In genomic region chr20:5784735-5785134, GRCh38 we compare ENCODE assay signal across 21 cellular contexts. TPM values are rescaled to one million over a fixed set of nuclear protein-coding genes. Genes with fewer than 3 reads are reported as not detected.
DNase-seq lines count a peak whose midpoint lies in the region; ATAC-seq and TF ChIP-seq lines count a peak whose summit lies in the region.
"Had no signal": no experiment of that assay in that cellular context is flagged by ENCODE, and none has a peak within 500 bp of the region (broad histone marks: within the 10 kb centered on the region; RNA-seq: fewer than 3 reads in every experiment).

No MANE protein-coding gene starts in this region.

- no peak overlapping the region for H3K4me3 ChIP-seq in CD4-positive, CD25-positive, alpha-beta regulatory T cell (ENCODE audit: low read depth, low read length)
- H3K4me3 ChIP-seq in LNCaP clone FGC (ENCODE audit: low read depth, low read length) (no peak overlapping the region), body of pancreas (no peak overlapping the region)
- H3K4me3 ChIP-seq: right atrium auricular region, tibial nerve had no signal

- peaks cover 23% of the 10 kb centered on the region for H3K36me3 Mint-ChIP-seq in CD4-positive, CD25-positive, alpha-beta regulatory T cell
- H3K36me3 Mint-ChIP-seq in mesothelial cell of epicardium: peaks cover 15% of the 10 kb centered on the region

- no peaks in the 10 kb centered on the region for H3K27me3 Mint-ChIP-seq in CD4-positive, CD25-positive, alpha-beta regulatory T cell
- H3K27me3 Mint-ChIP-seq in mesothelial cell of epicardium (ENCODE audit: low read depth): no peaks in the 10 kb centered on the region
- H3K27me3 Mint-ChIP-seq: IgD-negative memory B cell; stimulated activated memory B cell treated with anti-CD40 and anti-IgM and Interleukin-4, amounts not matched to agents 10 μg/mL and 1 μg/mL and 100 μg/mL, for 72 hours had no signal

- no peak overlapping the region for H3K27ac ChIP-seq in CD4-positive, CD25-positive, alpha-beta regulatory T cell (ENCODE audit: insufficient read depth, low read length, poor library complexity, severe bottlenecking)
- H3K27ac ChIP-seq in body of pancreas: peak overlapping the region; percentile 41 to 76 (median 64)
- H3K27ac ChIP-seq: tibial nerve had no signal

- ATAC-seq in CD4-positive, CD25-positive, alpha-beta regulatory T cell (ENCODE audit: low read depth in 2 of 2): no peak
- ATAC-seq in body of pancreas (peak; percentile 86), GM21737 (IDR thresholded peaks at IDR 0.05; ENCODE audit: unreplicated experiment) (no peak), HG03039 (IDR thresholded peaks at IDR 0.05; ENCODE audit: unreplicated experiment) (no peak)
- ATAC-seq: SK-N-SH treated with all-trans-retinoic acid at 6 μM for 48 hours; stimulated activated memory B cell treated with anti-CD40 and anti-IgM and Interleukin-4, amounts not matched to agents 10 μg/mL and 1 μg/mL and 100 μg/mL, for 72 hours had no signal

- H3K4me1 ChIP-seq in CD4-positive, CD25-positive, alpha-beta regulatory T cell (ENCODE audit: control insufficient read depth, insufficient read depth, low read length, poor library complexity, severe bottlenecking): no peaks in the 10 kb centered on the region
- peaks cover 67% of the 10 kb centered on the region for H3K4me1 ChIP-seq in body of pancreas

- H3K9me3 Mint-ChIP-seq in CD4-positive, CD25-positive, alpha-beta regulatory T cell: no peaks in the 10 kb centered on the region
- H3K9me3 Mint-ChIP-seq in mesothelial cell of epicardium: no peaks in the 10 kb centered on the region
- H3K9me3 Mint-ChIP-seq: IgD-negative memory B cell; stimulated activated memory B cell treated with anti-CD40 and anti-IgM and Interleukin-4, amounts not matched to agents 10 μg/mL and 1 μg/mL and 100 μg/mL, for 72 hours had no signal

- no peak for DNase-seq in CD4-positive, CD25-positive, alpha-beta regulatory T cell
- peak; percentile 10 for DNase-seq in LNCaP clone FGC (ENCODE audit: low read depth)
- DNase-seq in body of pancreas: peak; percentile 76 to 89 (median 82)
- DNase-seq in mesothelial cell of epicardium (ENCODE audit: low spot score in 2 of 2, unreplicated experiment in 2 of 2): no peak
- no peak for DNase-seq in NCI-H1930 (lab: John Stamatoyannopoulos, UW)
- DNase-seq in NCI-H526 (lab: John Stamatoyannopoulos, UW): no peak
- DNase-seq: activated naive CD4-positive, alpha-beta T cell treated with Interleukin-2 at 50 U/mL for 16 hours; activated T-cell treated with anti-CD3 and anti-CD28 coated beads for 4 hours; anterior cingulate cortex; effector memory CD4-positive, alpha-beta T cell; hypothalamus; kidney glomerular epithelial cell; midbrain; NCI-H2081 had no signal

- H3K9me3 ChIP-seq in CD4-positive, CD25-positive, alpha-beta regulatory T cell (ENCODE audit: control insufficient read depth in 2 of 2, low read length in 2 of 2): no peaks in the 10 kb centered on the region
- no peaks in the 10 kb centered on the region for H3K9me3 ChIP-seq in body of pancreas
- H3K9me3 ChIP-seq: right atrium auricular region, tibial nerve had no signal

- TF ChIP-seq CTCF in LNCaP clone FGC (IDR thresholded peaks at IDR 0.05; ENCODE audit: control insufficient read depth, extremely low read depth, insufficient read depth): no peak
- no peak for TF ChIP-seq CTCF in body of pancreas (IDR thresholded peaks at IDR 0.05)
- TF ChIP-seq CTCF in mesothelial cell of epicardium (IDR thresholded peaks at IDR 0.05; ENCODE audit: unreplicated experiment): no peak

- intact Hi-C loops in body of pancreas (cut with DNase I): no loop called here

- H3K4me1 Mint-ChIP-seq in CD4-positive, CD25-positive, alpha-beta regulatory T cell: peaks cover 11 to 23% (median 13%) of the 10 kb centered on the region in 4 donors
- peaks cover 53% of the 10 kb centered on the region for H3K4me1 Mint-ChIP-seq in mesothelial cell of epicardium

- 39 to 40% methylated on average over 8 of the region's 8 CpGs for WGBS in body of pancreas, 2 donors

- no peak overlapping the region for H3K4me3 Mint-ChIP-seq in CD4-positive, CD25-positive, alpha-beta regulatory T cell
- H3K4me3 Mint-ChIP-seq in mesothelial cell of epicardium: no peak overlapping the region
- H3K4me3 Mint-ChIP-seq: IgD-negative memory B cell; stimulated activated memory B cell treated with anti-CD40 and anti-IgM and Interleukin-4, amounts not matched to agents 10 μg/mL and 1 μg/mL and 100 μg/mL, for 72 hours had no signal

- H3K36me3 ChIP-seq in CD4-positive, CD25-positive, alpha-beta regulatory T cell (ENCODE audit: control insufficient read depth, insufficient read depth, low read length): peaks cover 17% of the 10 kb centered on the region
- no peaks in the 10 kb centered on the region for H3K36me3 ChIP-seq in body of pancreas (replicated peaks in 1 of 2; ENCODE audit: insufficient read depth in 1 of 2, low read depth in 2 of 2)

- H3K27ac Mint-ChIP-seq in CD4-positive, CD25-positive, alpha-beta regulatory T cell: peak overlapping the region in 2 of 3 donors; percentile 50 to 69
- H3K27ac Mint-ChIP-seq in mesothelial cell of epicardium: peak overlapping the region; percentile 66
- H3K27ac Mint-ChIP-seq: IgD-negative memory B cell; stimulated activated memory B cell treated with anti-CD40 and anti-IgM and Interleukin-4, amounts not matched to agents 10 μg/mL and 1 μg/mL and 100 μg/mL, for 72 hours had no signal

- H3K27me3 ChIP-seq in CD4-positive, CD25-positive, alpha-beta regulatory T cell (ENCODE audit: control insufficient read depth, insufficient read depth, low read length): no peaks in the 10 kb centered on the region
- no peaks in the 10 kb centered on the region for H3K27me3 ChIP-seq in body of pancreas
- H3K27me3 ChIP-seq: right atrium auricular region, tibial nerve had no signal

- TF ChIP-seq POLR2A in body of pancreas (IDR thresholded peaks at IDR 0.05): no peak

RNA-seq across cellular contexts. Expression of gene SHLD1, which starts 34.5 kb away (rescaled TPM):
- 10.4 TPM for total RNA-seq in CD4-positive, CD25-positive, alpha-beta regulatory T cell
- polyA plus RNA-seq in CD4-positive, CD25-positive, alpha-beta regulatory T cell: 10 to 100 TPM; 25.8 to 46.6 (median 29.2) TPM
- total RNA-seq in body of pancreas: 1 to 10 TPM in 1 of 2 donors, not detected in 1; 1.8 TPM
- 10.0 to 11.9 TPM (median 11.6 TPM) in 3 replicates for total RNA-seq in mesothelial cell of epicardium

Comparison
In these comparisons a context has a peak if more than half of its experiments do, and no peak if none do; other contexts are left out.
1. DNase-seq: peak in LNCaP clone FGC (single experiment) and body of pancreas (4 of 4); none in CD4-positive, CD25-positive, alpha-beta regulatory T cell (0 of 3), mesothelial cell of epicardium (0 of 2), NCI-H1930 (0 of 2) and NCI-H526 (0 of 2).